8 cellular contexts compared by ENCODE assay signal in the genomic region with DNA sequence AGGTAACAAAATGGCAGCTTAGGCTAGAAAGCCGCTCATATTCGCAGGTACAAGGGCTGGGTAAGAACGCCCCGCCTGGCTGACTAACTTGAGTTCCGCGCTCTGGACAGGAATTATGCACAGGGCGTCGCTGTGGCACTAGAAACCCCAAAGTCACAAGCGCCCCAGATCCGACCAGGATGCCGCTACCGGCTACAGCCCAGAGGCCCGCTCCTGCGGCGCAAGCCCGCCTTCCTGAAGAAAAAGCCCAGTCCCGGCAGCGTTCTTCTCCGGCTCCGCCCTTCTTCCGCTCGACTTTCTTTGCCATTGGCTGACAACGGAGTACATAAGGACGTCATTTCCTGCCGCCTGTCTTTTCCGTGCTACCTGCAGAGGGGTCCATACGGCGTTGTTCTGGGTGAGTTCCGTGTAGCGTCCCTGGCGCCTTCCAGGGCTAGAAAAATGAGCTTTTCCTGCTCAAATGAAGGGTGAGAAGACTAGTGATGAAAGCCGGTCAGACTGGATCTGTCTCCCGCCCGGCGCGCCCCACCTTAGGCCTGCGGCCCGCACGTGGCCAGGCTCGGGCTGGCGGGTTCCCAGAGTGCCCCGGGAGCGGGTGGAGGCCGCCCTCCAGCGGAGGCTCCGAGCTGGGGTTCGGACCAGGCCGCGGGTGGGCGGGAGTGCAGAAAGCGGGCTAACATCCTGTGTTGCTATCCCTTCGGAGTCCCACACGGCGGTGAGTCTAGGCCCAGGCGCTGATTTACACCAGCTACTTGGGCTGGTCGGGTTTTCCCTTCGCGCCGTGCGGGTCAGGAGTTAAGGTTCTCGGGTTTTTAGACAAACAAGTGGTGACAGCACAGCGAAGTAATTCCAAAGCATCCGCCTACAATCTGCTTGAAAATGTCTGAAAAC. TPM values are rescaled to one million over a fixed set of nuclear protein-coding genes. Genes with fewer than 3 reads are reported as not detected.
DNase-seq lines count a peak whose midpoint lies in the region; ATAC-seq lines count a peak whose summit lies in the region.

A gene (plus strand): TSS at position 353 of the 891 bp plus-strand sequence. CDS start 934 bp downstream, outside the sequence.

- H3K27me3 Mint-ChIP-seq in IgD-negative memory B cell = no peaks in the 10 kb centered on the region

- no peaks in the 10 kb centered on the region for H3K9me3 Mint-ChIP-seq in IgD-negative memory B cell

- H3K36me3 Mint-ChIP-seq in IgD-negative memory B cell = peaks cover 11% of the 10 kb centered on the region

- peak; percentile 92 for ATAC-seq in GM21529 (IDR thresholded peaks at IDR 0.05; ENCODE audit: unreplicated experiment)

- peaks cover 14 to 28% (median 24%) of the 10 kb centered on the region in 3 donors for H3K4me1 Mint-ChIP-seq in IgD-negative memory B cell

- DNase-seq in DMS153 treated with DMSO at 0.1 percent for 48 hours (lab: John Stamatoyannopoulos, UW; ENCODE audit: unreplicated experiment) (peak; percentile 34), OCI-M1 (lab: John Stamatoyannopoulos, UW) (peak; percentile 97), activated T-cell treated with anti-CD3 and anti-CD28 coated beads for 24 hours (ENCODE audit: low read depth) (peak; percentile 93), epidermal melanocyte (ENCODE audit: insufficient read length, low spot score) (peak; percentile 93), middle frontal gyrus (ENCODE audit: extremely low spot score, low spot score) (peak; percentile 91)
- DNase-seq in stimulated activated CD8-positive, alpha-beta memory T cell treated with anti-CD3 and anti-CD28 coated beads, Interleukin-2, amount 100 ng/mL, for 48 hours (ENCODE audit: low read depth in 2 of 2) = peak; percentile 89 to 92

- peak within 1 kb of the TSS; percentile 79 to 98 (median 95) for H3K27ac Mint-ChIP-seq in IgD-negative memory B cell

- peak within 1 kb of the TSS; percentile 86 to 98 (median 95) for H3K4me3 Mint-ChIP-seq in IgD-negative memory B cell

RNA-seq across cellular contexts. Expression of the gene that starts here (rescaled TPM):
- polyA plus RNA-seq in IgD-negative memory B cell = 1,214 TPM

Comparison
In these comparisons a context has a peak if more than half of its experiments do, and no peak if none do; other contexts are left out.
1. Peak in every context shown above with its lines: DNase-seq and ATAC-seq.
2. DNase-seq: peak in every context shown above with its lines; median percentile 97 in OCI-M1; 93 in activated T-cell treated with anti-CD3 and anti-CD28 coated beads for 24 hours; 93 in epidermal melanocyte; 91 in middle frontal gyrus; 90 in stimulated activated CD8-positive, alpha-beta memory T cell treated with anti-CD3 and anti-CD28 coated beads, Interleukin-2, amount 100 ng/mL, for 48 hours; 34 in DMS153 treated with DMSO at 0.1 percent for 48 hours.